Comparison of ENCODE assay signal across 19 cellular contexts in genomic region chr12:10829994-10830393, GRCh38. TPM values are rescaled to one million over a fixed set of nuclear protein-coding genes. Genes with fewer than 3 reads are reported as not detected.
DNase-seq lines count a peak whose midpoint lies in the region; ATAC-seq, FAIRE-seq and TF ChIP-seq lines count a peak whose summit lies in the region.
"Had no signal": no experiment of that assay in that cellular context is flagged by ENCODE, and none has a peak within 500 bp of the region (broad histone marks: within the 10 kb centered on the region; RNA-seq: fewer than 3 reads in every experiment).

No MANE protein-coding gene starts in this region.

- no peak overlapping the region for H3K4me3 Mint-ChIP-seq in astrocyte (ENCODE audit: unreplicated experiment)
- no peak overlapping the region for H3K4me3 Mint-ChIP-seq in activated T-helper 17 cell treated with anti-CD3 and anti-CD28 coated beads, Interleukin-2, amount 50 U/mL, for 72 hours
- H3K4me3 Mint-ChIP-seq in stimulated activated effector memory CD8-positive, alpha-beta T cell treated with anti-CD3 and anti-CD28 coated beads, Interleukin-12 subunit alpha, Interleukin-12 subunit beta, amount 100 ng/mL, for 72 hours: no peak overlapping the region
- H3K4me3 Mint-ChIP-seq: B cell; CD4-positive, alpha-beta T cell had no signal

- H3K9ac ChIP-seq in astrocyte (ENCODE audit: low read length): no peak overlapping the region

- H3K36me3 ChIP-seq in astrocyte (ENCODE audit: insufficient read depth, low read length): no peaks in the 10 kb centered on the region

- H2AFZ ChIP-seq in astrocyte (ENCODE audit: low read depth, low read length): no peak overlapping the region

- no peaks in the 10 kb centered on the region for H3K4me1 Mint-ChIP-seq in astrocyte (ENCODE audit: low read depth, unreplicated experiment)
- H3K4me1 Mint-ChIP-seq in activated T-helper 17 cell treated with anti-CD3 and anti-CD28 coated beads, Interleukin-2, amount 50 U/mL, for 72 hours: no peaks in the 10 kb centered on the region
- no peaks in the 10 kb centered on the region for H3K4me1 Mint-ChIP-seq in stimulated activated effector memory CD8-positive, alpha-beta T cell treated with anti-CD3 and anti-CD28 coated beads, Interleukin-12 subunit alpha, Interleukin-12 subunit beta, amount 100 ng/mL, for 72 hours
- H3K4me1 Mint-ChIP-seq: B cell had no signal

- FAIRE-seq in astrocyte (lab: Jason Lieb, UNC): no peak

- no peaks in the 10 kb centered on the region for H4K20me1 ChIP-seq in astrocyte (ENCODE audit: insufficient read depth, low read length)

- H3K4me2 ChIP-seq in astrocyte (ENCODE audit: low read length): no peak overlapping the region

- ATAC-seq in activated T-helper 17 cell treated with anti-CD3 and anti-CD28 coated beads, Interleukin-2, amount 50 U/mL, for 72 hours (replicated peaks): no peak
- no peak for ATAC-seq in stimulated activated effector memory CD8-positive, alpha-beta T cell treated with anti-CD3 and anti-CD28 coated beads, Interleukin-12 subunit alpha, Interleukin-12 subunit beta, amount 100 ng/mL, for 72 hours

- H3K79me2 ChIP-seq in astrocyte (ENCODE audit: insufficient read depth, low read length): no peaks in the 10 kb centered on the region

- DNase-seq in GM04503 (ENCODE audit: low read depth) (peak; percentile 2), astrocyte (ENCODE audit: low read depth) (peak; percentile 22), iris pigment epithelial cell (ENCODE audit: low read depth) (peak; percentile 39), amygdala (lab: John Stamatoyannopoulos, UW) (no peak)
- no peak for DNase-seq in stimulated activated effector memory CD8-positive, alpha-beta T cell treated with anti-CD3 and anti-CD28 coated beads, Interleukin-12 subunit alpha, Interleukin-12 subunit beta, amount 100 ng/mL, for 72 hours (ENCODE audit: low spot score in 2 of 2)
- DNase-seq: Calu3; CD4-positive, alpha-beta T cell; HCEC 1CT; NCI-H1417 treated with DMSO at 0.1 percent for 48 hours; NCI-H2029; NCI-H2171; NCI-H748 treated with DMSO at 0.1 percent for 48 hours; OCI-M1; SIG-M5 had no signal

- TF ChIP-seq CTCF in astrocyte (IDR thresholded peaks at IDR 0.05; ENCODE audit: insufficient read depth, low read depth, low read length): no peak

- no peak overlapping the region for H3K27ac ChIP-seq in astrocyte (ENCODE audit: low read depth, low read length)

- no peaks in the 10 kb centered on the region for H3K9me3 ChIP-seq in astrocyte (ENCODE audit: insufficient read depth, low read depth, low read length)

- no peaks in the 10 kb centered on the region for H3K27me3 Mint-ChIP-seq in astrocyte (ENCODE audit: low read depth, unreplicated experiment)
- no peaks in the 10 kb centered on the region for H3K27me3 Mint-ChIP-seq in activated T-helper 17 cell treated with anti-CD3 and anti-CD28 coated beads, Interleukin-2, amount 50 U/mL, for 72 hours
- H3K27me3 Mint-ChIP-seq: B cell; CD4-positive, alpha-beta T cell had no signal

- H3K4me3 ChIP-seq in astrocyte (ENCODE audit: insufficient read depth, low read depth, low read length): no peak overlapping the region

- H3K9me3 Mint-ChIP-seq in astrocyte (ENCODE audit: unreplicated experiment): no peaks in the 10 kb centered on the region
- H3K9me3 Mint-ChIP-seq in activated T-helper 17 cell treated with anti-CD3 and anti-CD28 coated beads, Interleukin-2, amount 50 U/mL, for 72 hours: no peaks in the 10 kb centered on the region
- no peaks in the 10 kb centered on the region for H3K9me3 Mint-ChIP-seq in stimulated activated effector memory CD8-positive, alpha-beta T cell treated with anti-CD3 and anti-CD28 coated beads, Interleukin-12 subunit alpha, Interleukin-12 subunit beta, amount 100 ng/mL, for 72 hours
- H3K9me3 Mint-ChIP-seq: CD4-positive, alpha-beta T cell had no signal

- no peaks in the 10 kb centered on the region for H3K4me1 ChIP-seq in astrocyte (ENCODE audit: insufficient read depth, low read length)

- H3K36me3 Mint-ChIP-seq in astrocyte (ENCODE audit: low read depth, unreplicated experiment): no peaks in the 10 kb centered on the region
- H3K36me3 Mint-ChIP-seq in activated T-helper 17 cell treated with anti-CD3 and anti-CD28 coated beads, Interleukin-2, amount 50 U/mL, for 72 hours (ENCODE audit: low read depth): no peaks in the 10 kb centered on the region
- H3K36me3 Mint-ChIP-seq in stimulated activated effector memory CD8-positive, alpha-beta T cell treated with anti-CD3 and anti-CD28 coated beads, Interleukin-12 subunit alpha, Interleukin-12 subunit beta, amount 100 ng/mL, for 72 hours: no peaks in the 10 kb centered on the region

- H3K27me3 ChIP-seq in astrocyte (ENCODE audit: insufficient read depth, low read length): no peaks in the 10 kb centered on the region

- no peak overlapping the region for H3K27ac Mint-ChIP-seq in astrocyte (ENCODE audit: unreplicated experiment)
- H3K27ac Mint-ChIP-seq in activated T-helper 17 cell treated with anti-CD3 and anti-CD28 coated beads, Interleukin-2, amount 50 U/mL, for 72 hours: no peak overlapping the region
- H3K27ac Mint-ChIP-seq in stimulated activated effector memory CD8-positive, alpha-beta T cell treated with anti-CD3 and anti-CD28 coated beads, Interleukin-12 subunit alpha, Interleukin-12 subunit beta, amount 100 ng/mL, for 72 hours: no peak overlapping the region
- H3K27ac Mint-ChIP-seq: B cell; CD4-positive, alpha-beta T cell had no signal

RNA-seq across cellular contexts. Expression of gene TAS2R10, which starts 3.8 kb away (rescaled TPM):
- total RNA-seq in astrocyte: 0.27 and 0.29 TPM in 2 replicates
- under 1 TPM; 0.48 to 0.69 TPM for total RNA-seq in activated T-helper 17 cell treated with anti-CD3 and anti-CD28 coated beads, Interleukin-2, amount 50 U/mL, for 72 hours
- total RNA-seq: CD4-positive, alpha-beta T cell had no signal

RNA-seq across cellular contexts. Expression of gene PRR4, which starts 19.3 kb away (rescaled TPM):
- total RNA-seq in astrocyte: 1.1 and 2.2 TPM in 2 replicates
- 1 to 10 TPM; 2.4 to 3.6 TPM for total RNA-seq in activated T-helper 17 cell treated with anti-CD3 and anti-CD28 coated beads, Interleukin-2, amount 50 U/mL, for 72 hours
- total RNA-seq: CD4-positive, alpha-beta T cell had no signal

RNA-seq across cellular contexts. Expression of gene TAS2R9, which starts 20.0 kb away (rescaled TPM):
- total RNA-seq in astrocyte: not detected in 2 replicates
- total RNA-seq in activated T-helper 17 cell treated with anti-CD3 and anti-CD28 coated beads, Interleukin-2, amount 50 U/mL, for 72 hours: not detected
- total RNA-seq: B cell; Calu3; CD4-positive, alpha-beta T cell; NCI-H460; RPMI7951 had no signal

RNA-seq across cellular contexts. Expression of gene TAS2R8, which starts 22.9 kb away (rescaled TPM):
- total RNA-seq in astrocyte: not detected in 2 replicates
- not detected for total RNA-seq in activated T-helper 17 cell treated with anti-CD3 and anti-CD28 coated beads, Interleukin-2, amount 50 U/mL, for 72 hours
- total RNA-seq: B cell; Calu3; CD4-positive, alpha-beta T cell; HT-29; NCI-H460; RPMI7951 had no signal

RNA-seq across cellular contexts. Expression of gene TAS2R7, which starts 27.6 kb away (rescaled TPM):
- not detected in 2 replicates for total RNA-seq in astrocyte
- not detected for total RNA-seq in activated T-helper 17 cell treated with anti-CD3 and anti-CD28 coated beads, Interleukin-2, amount 50 U/mL, for 72 hours
- total RNA-seq: B cell; Calu3; CD4-positive, alpha-beta T cell; HT-29; NCI-H460; RPMI7951 had no signal

Comparison
In these comparisons a context has a peak if more than half of its experiments do, and no peak if none do; other contexts are left out.
1. DNase-seq: peak in GM04503 (single experiment), astrocyte (single experiment) and iris pigment epithelial cell (single experiment); none in amygdala (0 of 56) and stimulated activated effector memory CD8-positive, alpha-beta T cell treated with anti-CD3 and anti-CD28 coated beads, Interleukin-12 subunit alpha, Interleukin-12 subunit beta, amount 100 ng/mL, for 72 hours (0 of 2).